Comparison of ENCODE assay signal across 2 cellular contexts in genomic region chr19:45429896-45430295, GRCh38. TPM values are rescaled to one million over a fixed set of nuclear protein-coding genes. Genes with fewer than 3 reads are reported as not detected.
"Had no signal": no experiment of that assay in that cellular context is flagged by ENCODE, and none has a peak within 500 bp of the region (broad histone marks: within the 10 kb centered on the region; RNA-seq: fewer than 3 reads in every experiment).

No MANE protein-coding gene starts in this region.

RNA-seq across cellular contexts. Expression of gene PPP1R13L, which starts 25.0 kb away (rescaled TPM):
- total RNA-seq: skeletal muscle tissue had no signal
- polyA plus RNA-seq: neural cell had no signal
